In genomic region chr3:117047951-117048705, GRCh38 we compare ENCODE assay signal across 16 cellular contexts.
DNase-seq lines count a peak whose midpoint lies in the region; ATAC-seq and TF ChIP-seq lines count a peak whose summit lies in the region.
"Had no signal": no experiment of that assay in that cellular context is flagged by ENCODE, and none has a peak within 500 bp of the region (broad histone marks: within the 10 kb centered on the region; RNA-seq: fewer than 3 reads in every experiment).

No MANE protein-coding gene starts in this region.

- DNase-seq in EL, result peak; percentile 4
- peak; percentile 40 for DNase-seq in fibroblast of mammary gland (ENCODE audit: low read depth)
- DNase-seq in SW 1271 (lab: John Stamatoyannopoulos, UW), result no peak
- DNase-seq in heart left ventricle, result no peak
- DNase-seq in NCI-H2227 treated with DMSO at 0.1 percent for 48 hours (lab: John Stamatoyannopoulos, UW), result no peak
- DNase-seq: 8988T; Calu3; CD8-positive, alpha-beta T cell; DMS79 treated with DMSO at 0.1 percent for 48 hours; GOT3; H7; HFFc6 had no signal

- H3K4me3 ChIP-seq in fibroblast of mammary gland (ENCODE audit: control insufficient read depth, low read depth, low read length) (no peak overlapping the region), heart left ventricle (no peak overlapping the region)
- H3K4me3 ChIP-seq: BLaER1 treated with 17β-estradiol and CSF1 and Interleukin-3, amounts not matched to agents 10 nM and 100 nM had no signal

- H3K27me3 ChIP-seq in heart left ventricle, result no peaks in the 10 kb centered on the region
- H3K27me3 ChIP-seq: BLaER1 treated with 17β-estradiol and CSF1 and Interleukin-3, amounts not matched to agents 10 nM and 100 nM had no signal

- no peaks in the 10 kb centered on the region for H3K4me1 ChIP-seq in heart left ventricle

- intact Hi-C loops in heart left ventricle (cut with DNase I), result no loop called here

- ATAC-seq in GM21381 (IDR thresholded peaks at IDR 0.05; ENCODE audit: unreplicated experiment), result no peak
- no peak for ATAC-seq in heart left ventricle
- ATAC-seq: CD8-positive, alpha-beta T cell; HCT116 had no signal

- TF ChIP-seq POLR2A in heart left ventricle (IDR thresholded peaks at IDR 0.05), result no peak

- TF ChIP-seq CTCF in VCaP (conservative IDR thresholded peaks at IDR 0.05) (no peak), fibroblast of mammary gland (conservative IDR thresholded peaks at IDR 0.05; ENCODE audit: control insufficient read depth, insufficient read depth, low read depth, low read length) (no peak), heart left ventricle (IDR thresholded peaks at IDR 0.05) (no peak)

- H3K27ac ChIP-seq in VCaP (peak overlapping the region; percentile 87), heart left ventricle (no peak overlapping the region)
- H3K27ac ChIP-seq: BLaER1 treated with 17β-estradiol and CSF1 and Interleukin-3, amounts not matched to agents 10 nM and 100 nM had no signal

- H3K9me3 ChIP-seq in heart left ventricle, result no peaks in the 10 kb centered on the region

- H3K36me3 ChIP-seq in heart left ventricle, result no peaks in the 10 kb centered on the region
- H3K36me3 ChIP-seq: BLaER1 treated with 17β-estradiol and CSF1 and Interleukin-3, amounts not matched to agents 10 nM and 100 nM had no signal

Comparison
In these comparisons a context has a peak if more than half of its experiments do, and no peak if none do; other contexts are left out.
1. DNase-seq: peak in EL (single experiment) and fibroblast of mammary gland (single experiment); none in SW 1271 (0 of 2), heart left ventricle (0 of 5) and NCI-H2227 treated with DMSO at 0.1 percent for 48 hours (single experiment).